15 cellular contexts compared by ENCODE assay signal in genomic region chr18:77870238-77870637, GRCh38.
"Had no signal": no experiment of that assay in that cellular context is flagged by ENCODE, and none has a peak within 500 bp of the region (broad histone marks: within the 10 kb centered on the region; RNA-seq: fewer than 3 reads in every experiment).

No MANE protein-coding gene starts in this region.

- H3K4me1 ChIP-seq: ascending aorta had no signal

- H3K36me3 ChIP-seq: ascending aorta, thyroid gland had no signal

- ATAC-seq: effector memory CD8-positive, alpha-beta T cell; esophagus mucosa; mucosa of descending colon had no signal

- H3K9me3 ChIP-seq: ascending aorta, mucosa of descending colon, thyroid gland had no signal

- DNase-seq: activated gamma-delta T cell treated with Interleukin-2 at 50 U/mL for 16 hours; activated T-cell treated with anti-CD3 and anti-CD28 coated beads, Interleukin-2, amount 50 U/mL, for 1 hour; effector memory CD8-positive, alpha-beta T cell; foreskin melanocyte; glutamatergic neuron; hypothalamus; mucosa of descending colon; nephron progenitor cell; posterior cingulate gyrus; stimulated activated CD4-positive, alpha-beta T cell treated with anti-CD3 and anti-CD28 coated beads, Interleukin-4, amount 100 ng/mL, for 4 hours; substantia nigra; T-helper 1 cell; thyroid gland had no signal

- H3K4me3 ChIP-seq: ascending aorta, mucosa of descending colon, thyroid gland had no signal

- H3K27ac ChIP-seq: ascending aorta, thyroid gland had no signal

- H3K27me3 ChIP-seq: ascending aorta, thyroid gland had no signal
